16 cellular contexts compared by ENCODE assay signal in the genomic region with DNA sequence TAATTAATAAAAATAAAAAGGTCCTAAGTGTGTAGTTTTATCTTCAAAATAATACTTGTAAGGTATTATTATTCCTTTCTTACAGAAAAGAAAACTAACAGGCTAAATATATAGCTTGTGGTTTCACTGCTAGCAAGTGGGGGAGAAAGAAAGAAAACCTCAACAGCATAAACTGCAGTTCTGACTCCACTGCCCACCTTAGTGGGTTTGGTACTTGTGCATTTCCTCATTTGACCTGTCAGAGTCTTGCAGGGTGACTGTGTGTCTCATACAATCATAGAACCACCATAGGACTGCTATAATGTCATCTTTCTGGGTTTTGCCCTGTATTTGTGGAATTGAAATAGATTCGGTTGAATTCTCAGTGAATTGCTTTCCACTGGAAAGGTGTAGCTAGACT.
DNase-seq lines count a peak whose midpoint lies in the region; ATAC-seq, FAIRE-seq and TF ChIP-seq lines count a peak whose summit lies in the region.
"Had no signal": no experiment of that assay in that cellular context is flagged by ENCODE, and none has a peak within 500 bp of the region (broad histone marks: within the 10 kb centered on the region; RNA-seq: fewer than 3 reads in every experiment).

No MANE protein-coding gene starts in this region.

- peaks cover 0 to 3% of the 10 kb centered on the region in 2 donors for H3K9me3 Mint-ChIP-seq in stimulated activated naive B cell treated with anti-CD40 and anti-IgM and Interleukin-4, amounts not matched to agents 10 μg/mL and 1 μg/mL and 100 μg/mL, for 72 hours

- H3K36me3 Mint-ChIP-seq in stimulated activated naive B cell treated with anti-CD40 and anti-IgM and Interleukin-4, amounts not matched to agents 10 μg/mL and 1 μg/mL and 100 μg/mL, for 72 hours, result peaks cover 0 to 9% of the 10 kb centered on the region in 2 donors

- peaks cover 2 to 8% of the 10 kb centered on the region in 2 donors for H3K4me1 Mint-ChIP-seq in stimulated activated naive B cell treated with anti-CD40 and anti-IgM and Interleukin-4, amounts not matched to agents 10 μg/mL and 1 μg/mL and 100 μg/mL, for 72 hours

- no peak overlapping the region for H3K27ac Mint-ChIP-seq in stimulated activated naive B cell treated with anti-CD40 and anti-IgM and Interleukin-4, amounts not matched to agents 10 μg/mL and 1 μg/mL and 100 μg/mL, for 72 hours

- no peak for TF ChIP-seq CTCF in D721Med (IDR thresholded peaks at IDR 0.05; ENCODE audit: insufficient read depth, missing control alignments)

- H3K4me3 Mint-ChIP-seq in stimulated activated naive B cell treated with anti-CD40 and anti-IgM and Interleukin-4, amounts not matched to agents 10 μg/mL and 1 μg/mL and 100 μg/mL, for 72 hours, result no peak overlapping the region

- no peaks in the 10 kb centered on the region for H3K27me3 Mint-ChIP-seq in stimulated activated naive B cell treated with anti-CD40 and anti-IgM and Interleukin-4, amounts not matched to agents 10 μg/mL and 1 μg/mL and 100 μg/mL, for 72 hours

- FAIRE-seq in D721Med (lab: Jason Lieb, UNC), result no peak
- FAIRE-seq: A549 had no signal

- ATAC-seq in GM21529 (IDR thresholded peaks at IDR 0.05; ENCODE audit: unreplicated experiment), result peak; percentile 98
- peak; percentile 94 for ATAC-seq in HG03095 (IDR thresholded peaks at IDR 0.05; ENCODE audit: unreplicated experiment)
- peak; percentile 93 to 99 for ATAC-seq in stimulated activated naive B cell treated with anti-CD40 and anti-IgM and Interleukin-4, amounts not matched to agents 10 μg/mL and 1 μg/mL and 100 μg/mL, for 72 hours (replicated peaks)
- ATAC-seq: A549 had no signal

- DNase-seq in SIG-M5 treated with dmso at 0.1 percent for 504 hours (lab: John Stamatoyannopoulos, UW; ENCODE audit: unreplicated experiment), result peak; percentile 4
- no peak for DNase-seq in SIG-M5 (lab: John Stamatoyannopoulos, UW)
- DNase-seq in stimulated activated naive B cell treated with anti-CD40 and anti-IgM and Interleukin-4, amounts not matched to agents 10 μg/mL and 1 μg/mL and 100 μg/mL, for 72 hours, result peak; percentile 14
- DNase-seq in HT-29 (ENCODE audit: low spot score), result no peak
- DNase-seq in D721Med (ENCODE audit: insufficient read length, low spot score), result no peak
- no peak for DNase-seq in NCI-H2196 treated with DMSO at 0.1 percent for 48 hours (lab: John Stamatoyannopoulos, UW; ENCODE audit: unreplicated experiment)
- DNase-seq: activated CD8-positive, alpha-beta memory T cell treated with anti-CD3 and anti-CD28 coated beads for 24 hours; DMS79; glutamatergic neuron; HCEC 1CT; NCI-H526; stimulated activated CD4-positive, alpha-beta T cell treated with anti-CD3 and anti-CD28 coated beads, Interleukin-2, amount 100 ng/mL, for 24 hours; substantia nigra had no signal

Comparison
In these comparisons a context has a peak if more than half of its experiments do, and no peak if none do; other contexts are left out.
1. DNase-seq: peak in SIG-M5 treated with dmso at 0.1 percent for 504 hours (single experiment) and stimulated activated naive B cell treated with anti-CD40 and anti-IgM and Interleukin-4, amounts not matched to agents 10 μg/mL and 1 μg/mL and 100 μg/mL, for 72 hours (single experiment); none in SIG-M5 (single experiment), HT-29 (single experiment), D721Med (single experiment) and NCI-H2196 treated with DMSO at 0.1 percent for 48 hours (single experiment).
2. Peak in every context shown above with its lines, with median percentiles within 50 percentile points of each other: ATAC-seq.